8 cellular contexts compared by ENCODE assay signal in the genomic region with DNA sequence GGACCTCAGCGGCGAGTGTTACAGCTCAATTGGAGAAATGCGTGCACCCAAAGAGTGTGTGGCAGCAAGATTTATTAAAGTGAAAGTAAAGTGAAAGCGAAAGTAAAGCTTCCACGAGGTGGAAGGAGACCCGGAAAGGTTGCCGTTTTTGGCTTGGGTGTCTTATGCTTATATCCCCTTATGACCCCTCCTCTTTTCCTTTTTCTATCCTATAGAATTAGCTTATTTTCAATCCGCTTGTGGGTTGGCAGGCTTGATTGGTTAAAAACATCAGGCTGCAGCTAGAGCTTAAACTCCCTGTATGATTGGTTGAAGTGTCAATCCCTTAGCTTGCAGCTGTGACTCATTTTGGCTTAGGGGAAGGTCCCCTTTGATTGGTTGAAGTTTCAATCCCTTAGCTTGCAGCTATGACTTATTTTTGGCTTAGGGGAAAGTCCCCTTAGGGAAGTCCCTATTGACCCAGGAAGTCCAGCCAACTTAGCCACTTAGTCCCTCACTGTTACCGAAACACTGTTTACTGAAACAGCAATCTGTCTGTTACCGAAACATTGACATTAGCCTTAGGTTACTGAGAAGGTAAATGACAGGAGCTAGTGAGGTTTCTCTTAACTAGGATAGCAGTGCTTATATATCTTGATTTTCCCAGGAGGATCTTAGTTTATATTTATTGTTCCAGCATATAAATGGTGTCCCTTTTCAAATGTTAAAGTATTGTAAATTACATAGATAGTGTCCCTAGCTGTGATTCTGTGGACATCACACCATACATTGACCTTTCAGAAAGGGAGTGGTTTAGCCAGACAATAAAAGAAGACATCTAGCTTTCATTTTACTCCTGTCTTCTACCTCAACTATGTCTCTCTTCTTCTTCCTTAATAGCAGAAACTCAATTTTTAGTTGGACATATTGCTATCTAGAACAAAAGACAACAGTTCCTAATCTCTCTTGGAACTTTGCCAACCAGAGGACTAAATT.
DNase-seq lines count a peak whose midpoint lies in the region; ATAC-seq and TF ChIP-seq lines count a peak whose summit lies in the region.

No MANE protein-coding gene starts in this region.

- no peaks in the 10 kb centered on the region for H3K27me3 ChIP-seq in skeletal muscle satellite cell (ENCODE audit: control insufficient read depth, insufficient read depth, low read length)

- peaks cover 20% of the 10 kb centered on the region for H3K4me1 Mint-ChIP-seq in activated CD4-positive, alpha-beta memory T cell treated with anti-CD3 and anti-CD28 coated beads, Interleukin-2, amount 10 ng/mL, durations not matched to agents 7 days and 5 days

- peaks cover 3% of the 10 kb centered on the region for H3K36me3 Mint-ChIP-seq in activated CD4-positive, alpha-beta memory T cell treated with anti-CD3 and anti-CD28 coated beads, Interleukin-2, amount 10 ng/mL, durations not matched to agents 7 days and 5 days (ENCODE audit: low read depth)

- peak; percentile 91 for ATAC-seq in HG02678 (IDR thresholded peaks at IDR 0.05; ENCODE audit: unreplicated experiment)

- H3K4me3 ChIP-seq in fibroblast of mammary gland (ENCODE audit: control insufficient read depth, low read depth, low read length): peak overlapping the region; percentile 44
- H3K4me3 ChIP-seq in skeletal muscle satellite cell (ENCODE audit: low read length): peak overlapping the region; percentile 72

- H3K27me3 Mint-ChIP-seq in activated CD4-positive, alpha-beta memory T cell treated with anti-CD3 and anti-CD28 coated beads, Interleukin-2, amount 10 ng/mL, durations not matched to agents 7 days and 5 days: peaks cover 5% of the 10 kb centered on the region

- DNase-seq in NCI-H146 (lab: John Stamatoyannopoulos, UW) (peak; percentile 47), NCI-H146 treated with DMSO at 0.1 percent for 48 hours (lab: John Stamatoyannopoulos, UW; ENCODE audit: unreplicated experiment) (no peak), NCI-H1436 treated with DMSO at 0.1 percent for 48 hours (lab: John Stamatoyannopoulos, UW) (peak; percentile 78), fibroblast of mammary gland (ENCODE audit: low read depth) (peak; percentile 58), nucleus accumbens (lab: John Stamatoyannopoulos, UW) (no peak)
- peak; percentile 53 for DNase-seq in activated CD4-positive, alpha-beta memory T cell treated with anti-CD3 and anti-CD28 coated beads, Interleukin-2, amount 10 ng/mL, durations not matched to agents 7 days and 5 days

- no peaks in the 10 kb centered on the region for H3K36me3 ChIP-seq in skeletal muscle satellite cell (ENCODE audit: insufficient read depth, low read length)

- no peaks in the 10 kb centered on the region for H3K9me3 Mint-ChIP-seq in activated CD4-positive, alpha-beta memory T cell treated with anti-CD3 and anti-CD28 coated beads, Interleukin-2, amount 10 ng/mL, durations not matched to agents 7 days and 5 days

- H3K4me1 ChIP-seq in skeletal muscle satellite cell (ENCODE audit: control insufficient read depth, insufficient read depth, low read length): peaks cover 4% of the 10 kb centered on the region

- POLR2A ChIA-PET in activated CD4-positive, alpha-beta memory T cell treated with anti-CD3 and anti-CD28 coated beads, Interleukin-2, amount 10 ng/mL, durations not matched to agents 7 days and 5 days (lab: Charles Lee): no interaction called here

- H3K27ac Mint-ChIP-seq in activated CD4-positive, alpha-beta memory T cell treated with anti-CD3 and anti-CD28 coated beads, Interleukin-2, amount 10 ng/mL, durations not matched to agents 7 days and 5 days: peak overlapping the region; percentile 32

- H3K9me3 ChIP-seq in skeletal muscle satellite cell (replicated peaks; ENCODE audit: low read length): no peaks in the 10 kb centered on the region

- peak overlapping the region; percentile 73 for H3K4me3 Mint-ChIP-seq in activated CD4-positive, alpha-beta memory T cell treated with anti-CD3 and anti-CD28 coated beads, Interleukin-2, amount 10 ng/mL, durations not matched to agents 7 days and 5 days

- peak overlapping the region; percentile 74 for H3K4me2 ChIP-seq in skeletal muscle satellite cell (ENCODE audit: low read length)

- H3K9ac ChIP-seq in skeletal muscle satellite cell (ENCODE audit: low read depth, low read length): peak overlapping the region; percentile 76

- no peak for TF ChIP-seq CTCF in fibroblast of mammary gland (conservative IDR thresholded peaks at IDR 0.05; ENCODE audit: control insufficient read depth, insufficient read depth, low read depth, low read length)

- CTCF ChIA-PET in activated CD4-positive, alpha-beta memory T cell treated with anti-CD3 and anti-CD28 coated beads, Interleukin-2, amount 10 ng/mL, durations not matched to agents 7 days and 5 days (lab: Charles Lee): no interaction called here

Comparison
In these comparisons a context has a peak if more than half of its experiments do, and no peak if none do; other contexts are left out.
1. DNase-seq: peak in NCI-H146 (single experiment), NCI-H1436 treated with DMSO at 0.1 percent for 48 hours (single experiment), activated CD4-positive, alpha-beta memory T cell treated with anti-CD3 and anti-CD28 coated beads, Interleukin-2, amount 10 ng/mL, durations not matched to agents 7 days and 5 days (single experiment) and fibroblast of mammary gland (single experiment); none in NCI-H146 treated with DMSO at 0.1 percent for 48 hours (single experiment) and nucleus accumbens (0 of 56).